In genomic region chr5:179381691-179382090, GRCh38 we compare ENCODE assay signal across 28 cellular contexts. TPM values are rescaled to one million over a fixed set of nuclear protein-coding genes. Genes with fewer than 3 reads are reported as not detected.
"Had no signal": no experiment of that assay in that cellular context is flagged by ENCODE, and none has a peak within 500 bp of the region (broad histone marks: within the 10 kb centered on the region; RNA-seq: fewer than 3 reads in every experiment).

No MANE protein-coding gene starts in this region.

- H3K9ac ChIP-seq: parathyroid adenoma had no signal

- H2AFZ ChIP-seq: hepatocyte, parathyroid adenoma had no signal

- DNase-seq: activated B cell treated with CpG ODN at 0.5 μM for 24 hours; activated CD4-positive, alpha-beta T cell treated with anti-CD3 and anti-CD28 coated beads for 36 hours; activated CD4-positive, alpha-beta T cell treated with anti-CD3 and anti-CD28 coated beads, Interleukin-2, amount 50 U/mL, for 4 hours; activated gamma-delta T cell; activated naive CD4-positive, alpha-beta T cell treated with anti-CD3 and anti-CD28 coated beads, Interleukin-2, amount 50 U/mL, for 16 hours; activated naive CD8-positive, alpha-beta T cell treated with anti-CD3 and anti-CD28 coated beads, Interleukin-2, amount 50 U/mL, for 24 hours; activated T-cell treated with anti-CD3 and anti-CD28 coated beads for 4 hours; effector CD8-positive, alpha-beta T cell; glutamatergic neuron; mesenchymal stem cell; naive thymus-derived CD4-positive, alpha-beta T cell; stimulated activated CD4-positive, alpha-beta T cell treated with anti-CD3 and anti-CD28 coated beads, Interleukin-4, amount 100 ng/mL, for 1 hour; stimulated activated naive CD4-positive, alpha-beta T cell; substantia nigra; SW 1271; T-helper 17 cell; tibial artery had no signal

- H3K27ac ChIP-seq: hepatocyte, parathyroid adenoma, SK-N-MC, tibial artery had no signal

- FAIRE-seq: endothelial cell of umbilical vein, frontal cortex, urothelium cell line had no signal

- H3K4me2 ChIP-seq: hepatocyte had no signal

- ATAC-seq: activated CD4-positive, alpha-beta T cell treated with anti-CD3 and anti-CD28 coated beads for 36 hours; activated naive CD8-positive, alpha-beta T cell treated with anti-CD3 and anti-CD28 coated beads, Interleukin-2, amount 50 U/mL, for 24 hours; esophagus mucosa; naive thymus-derived CD4-positive, alpha-beta T cell; sciatic nerve; T-helper 17 cell had no signal

- H3K9me3 ChIP-seq: tibial artery had no signal

- H3K27me3 ChIP-seq: hepatocyte had no signal

- H3K4me3 Mint-ChIP-seq: activated B cell treated with CpG ODN at 0.5 μM for 24 hours; activated CD4-positive, alpha-beta T cell treated with anti-CD3 and anti-CD28 coated beads for 36 hours; activated naive CD8-positive, alpha-beta T cell treated with anti-CD3 and anti-CD28 coated beads, Interleukin-2, amount 50 U/mL, for 24 hours; activated T-helper 1 cell treated with anti-CD3 and anti-CD28 coated beads, Interleukin-12 subunit alpha, Interleukin-12 subunit beta, Interleukin-2, Interleukin-4 antibody, amounts not matched to agents 30 ng/mL and 10 ng/mL and 1 ng/mL, durations not matched to agents 14 hours and 24 hours and 36 hours; dendritic cell treated with granulocyte-macrophage colony-stimulating factor and Interleukin-4, amounts not matched to agents 40 ng/mL and 50 ng/mL, for 4 days; naive thymus-derived CD4-positive, alpha-beta T cell; T-helper 17 cell had no signal

- H3K27ac Mint-ChIP-seq: activated B cell treated with CpG ODN at 0.5 μM for 24 hours; activated CD4-positive, alpha-beta T cell treated with anti-CD3 and anti-CD28 coated beads for 36 hours; activated naive CD8-positive, alpha-beta T cell treated with anti-CD3 and anti-CD28 coated beads, Interleukin-2, amount 50 U/mL, for 24 hours; activated T-helper 1 cell treated with anti-CD3 and anti-CD28 coated beads, Interleukin-12 subunit alpha, Interleukin-12 subunit beta, Interleukin-2, Interleukin-4 antibody, amounts not matched to agents 30 ng/mL and 10 ng/mL and 1 ng/mL, durations not matched to agents 14 hours and 24 hours and 36 hours; dendritic cell treated with granulocyte-macrophage colony-stimulating factor and Interleukin-4, amounts not matched to agents 40 ng/mL and 50 ng/mL, for 4 days; naive thymus-derived CD4-positive, alpha-beta T cell; T-helper 17 cell had no signal

- H3K9me3 Mint-ChIP-seq: activated B cell treated with CpG ODN at 0.5 μM for 24 hours; activated naive CD8-positive, alpha-beta T cell treated with anti-CD3 and anti-CD28 coated beads, Interleukin-2, amount 50 U/mL, for 24 hours; activated T-helper 1 cell treated with anti-CD3 and anti-CD28 coated beads, Interleukin-12 subunit alpha, Interleukin-12 subunit beta, Interleukin-2, Interleukin-4 antibody, amounts not matched to agents 30 ng/mL and 10 ng/mL and 1 ng/mL, durations not matched to agents 14 hours and 24 hours and 36 hours; dendritic cell treated with granulocyte-macrophage colony-stimulating factor and Interleukin-4, amounts not matched to agents 40 ng/mL and 50 ng/mL, for 4 days had no signal

- H3K79me2 ChIP-seq: hepatocyte, parathyroid adenoma had no signal

- H3K4me3 ChIP-seq: hepatocyte, SK-N-MC, tibial artery had no signal

- H3K36me3 ChIP-seq: tibial artery had no signal

- H3K36me3 Mint-ChIP-seq: naive thymus-derived CD4-positive, alpha-beta T cell had no signal

- H3K27me3 Mint-ChIP-seq: activated B cell treated with CpG ODN at 0.5 μM for 24 hours; activated CD4-positive, alpha-beta T cell treated with anti-CD3 and anti-CD28 coated beads for 36 hours; activated naive CD8-positive, alpha-beta T cell treated with anti-CD3 and anti-CD28 coated beads, Interleukin-2, amount 50 U/mL, for 24 hours; dendritic cell treated with granulocyte-macrophage colony-stimulating factor and Interleukin-4, amounts not matched to agents 40 ng/mL and 50 ng/mL, for 4 days had no signal

- H3K4me1 Mint-ChIP-seq: activated B cell treated with CpG ODN at 0.5 μM for 24 hours; activated CD4-positive, alpha-beta T cell treated with anti-CD3 and anti-CD28 coated beads for 36 hours; activated naive CD8-positive, alpha-beta T cell treated with anti-CD3 and anti-CD28 coated beads, Interleukin-2, amount 50 U/mL, for 24 hours; naive thymus-derived CD4-positive, alpha-beta T cell had no signal

- H3K4me1 ChIP-seq: parathyroid adenoma, tibial artery had no signal

RNA-seq across cellular contexts. Expression of gene ADAMTS2, which starts 36.4 kb away (rescaled TPM):
- total RNA-seq: activated B cell treated with CpG ODN at 0.5 μM for 24 hours; activated CD4-positive, alpha-beta T cell treated with anti-CD3 and anti-CD28 coated beads for 36 hours; activated CD8-positive, alpha-beta memory T cell treated with anti-CD3 and anti-CD28 coated beads for 36 hours; activated T-helper 1 cell treated with anti-CD3 and anti-CD28 coated beads, Interleukin-12 subunit alpha, Interleukin-12 subunit beta, Interleukin-2, Interleukin-4 antibody, amounts not matched to agents 30 ng/mL and 10 ng/mL and 1 ng/mL, durations not matched to agents 14 hours and 24 hours and 36 hours; endothelial cell of umbilical vein; naive thymus-derived CD4-positive, alpha-beta T cell; T-helper 17 cell had no signal
- polyA plus RNA-seq: endothelial cell of umbilical vein; naive thymus-derived CD4-positive, alpha-beta T cell had no signal
